Comparison of ENCODE assay signal across 1 cellular context in the genomic region with DNA sequence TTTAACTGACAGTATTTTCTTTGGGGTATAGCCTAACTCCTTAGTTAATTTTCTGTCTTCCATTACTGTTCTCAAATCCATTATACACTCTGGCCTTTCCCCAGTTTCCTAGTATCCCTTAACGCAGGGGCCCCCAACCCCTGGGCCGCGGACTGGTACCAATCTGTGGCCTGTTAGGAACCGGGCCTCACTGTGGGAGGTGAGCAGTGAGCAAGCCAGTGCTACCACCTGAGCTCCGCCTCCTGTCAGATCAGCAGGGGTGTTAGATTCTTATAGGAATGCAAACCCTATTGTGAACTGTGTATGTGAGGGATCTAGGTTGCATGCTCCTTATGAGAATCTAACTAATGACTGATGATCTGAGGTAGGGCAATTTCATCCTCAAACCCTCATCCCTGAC.
TF ChIP-seq lines count a peak whose summit lies in the region.

No MANE protein-coding gene starts in this region.

TF ChIP-seq in H1, 55 proteins besides CTCF, POLR2A, EP300 and RAD21 (continued from another document):
- TF ChIP-seq, protein P1, sequence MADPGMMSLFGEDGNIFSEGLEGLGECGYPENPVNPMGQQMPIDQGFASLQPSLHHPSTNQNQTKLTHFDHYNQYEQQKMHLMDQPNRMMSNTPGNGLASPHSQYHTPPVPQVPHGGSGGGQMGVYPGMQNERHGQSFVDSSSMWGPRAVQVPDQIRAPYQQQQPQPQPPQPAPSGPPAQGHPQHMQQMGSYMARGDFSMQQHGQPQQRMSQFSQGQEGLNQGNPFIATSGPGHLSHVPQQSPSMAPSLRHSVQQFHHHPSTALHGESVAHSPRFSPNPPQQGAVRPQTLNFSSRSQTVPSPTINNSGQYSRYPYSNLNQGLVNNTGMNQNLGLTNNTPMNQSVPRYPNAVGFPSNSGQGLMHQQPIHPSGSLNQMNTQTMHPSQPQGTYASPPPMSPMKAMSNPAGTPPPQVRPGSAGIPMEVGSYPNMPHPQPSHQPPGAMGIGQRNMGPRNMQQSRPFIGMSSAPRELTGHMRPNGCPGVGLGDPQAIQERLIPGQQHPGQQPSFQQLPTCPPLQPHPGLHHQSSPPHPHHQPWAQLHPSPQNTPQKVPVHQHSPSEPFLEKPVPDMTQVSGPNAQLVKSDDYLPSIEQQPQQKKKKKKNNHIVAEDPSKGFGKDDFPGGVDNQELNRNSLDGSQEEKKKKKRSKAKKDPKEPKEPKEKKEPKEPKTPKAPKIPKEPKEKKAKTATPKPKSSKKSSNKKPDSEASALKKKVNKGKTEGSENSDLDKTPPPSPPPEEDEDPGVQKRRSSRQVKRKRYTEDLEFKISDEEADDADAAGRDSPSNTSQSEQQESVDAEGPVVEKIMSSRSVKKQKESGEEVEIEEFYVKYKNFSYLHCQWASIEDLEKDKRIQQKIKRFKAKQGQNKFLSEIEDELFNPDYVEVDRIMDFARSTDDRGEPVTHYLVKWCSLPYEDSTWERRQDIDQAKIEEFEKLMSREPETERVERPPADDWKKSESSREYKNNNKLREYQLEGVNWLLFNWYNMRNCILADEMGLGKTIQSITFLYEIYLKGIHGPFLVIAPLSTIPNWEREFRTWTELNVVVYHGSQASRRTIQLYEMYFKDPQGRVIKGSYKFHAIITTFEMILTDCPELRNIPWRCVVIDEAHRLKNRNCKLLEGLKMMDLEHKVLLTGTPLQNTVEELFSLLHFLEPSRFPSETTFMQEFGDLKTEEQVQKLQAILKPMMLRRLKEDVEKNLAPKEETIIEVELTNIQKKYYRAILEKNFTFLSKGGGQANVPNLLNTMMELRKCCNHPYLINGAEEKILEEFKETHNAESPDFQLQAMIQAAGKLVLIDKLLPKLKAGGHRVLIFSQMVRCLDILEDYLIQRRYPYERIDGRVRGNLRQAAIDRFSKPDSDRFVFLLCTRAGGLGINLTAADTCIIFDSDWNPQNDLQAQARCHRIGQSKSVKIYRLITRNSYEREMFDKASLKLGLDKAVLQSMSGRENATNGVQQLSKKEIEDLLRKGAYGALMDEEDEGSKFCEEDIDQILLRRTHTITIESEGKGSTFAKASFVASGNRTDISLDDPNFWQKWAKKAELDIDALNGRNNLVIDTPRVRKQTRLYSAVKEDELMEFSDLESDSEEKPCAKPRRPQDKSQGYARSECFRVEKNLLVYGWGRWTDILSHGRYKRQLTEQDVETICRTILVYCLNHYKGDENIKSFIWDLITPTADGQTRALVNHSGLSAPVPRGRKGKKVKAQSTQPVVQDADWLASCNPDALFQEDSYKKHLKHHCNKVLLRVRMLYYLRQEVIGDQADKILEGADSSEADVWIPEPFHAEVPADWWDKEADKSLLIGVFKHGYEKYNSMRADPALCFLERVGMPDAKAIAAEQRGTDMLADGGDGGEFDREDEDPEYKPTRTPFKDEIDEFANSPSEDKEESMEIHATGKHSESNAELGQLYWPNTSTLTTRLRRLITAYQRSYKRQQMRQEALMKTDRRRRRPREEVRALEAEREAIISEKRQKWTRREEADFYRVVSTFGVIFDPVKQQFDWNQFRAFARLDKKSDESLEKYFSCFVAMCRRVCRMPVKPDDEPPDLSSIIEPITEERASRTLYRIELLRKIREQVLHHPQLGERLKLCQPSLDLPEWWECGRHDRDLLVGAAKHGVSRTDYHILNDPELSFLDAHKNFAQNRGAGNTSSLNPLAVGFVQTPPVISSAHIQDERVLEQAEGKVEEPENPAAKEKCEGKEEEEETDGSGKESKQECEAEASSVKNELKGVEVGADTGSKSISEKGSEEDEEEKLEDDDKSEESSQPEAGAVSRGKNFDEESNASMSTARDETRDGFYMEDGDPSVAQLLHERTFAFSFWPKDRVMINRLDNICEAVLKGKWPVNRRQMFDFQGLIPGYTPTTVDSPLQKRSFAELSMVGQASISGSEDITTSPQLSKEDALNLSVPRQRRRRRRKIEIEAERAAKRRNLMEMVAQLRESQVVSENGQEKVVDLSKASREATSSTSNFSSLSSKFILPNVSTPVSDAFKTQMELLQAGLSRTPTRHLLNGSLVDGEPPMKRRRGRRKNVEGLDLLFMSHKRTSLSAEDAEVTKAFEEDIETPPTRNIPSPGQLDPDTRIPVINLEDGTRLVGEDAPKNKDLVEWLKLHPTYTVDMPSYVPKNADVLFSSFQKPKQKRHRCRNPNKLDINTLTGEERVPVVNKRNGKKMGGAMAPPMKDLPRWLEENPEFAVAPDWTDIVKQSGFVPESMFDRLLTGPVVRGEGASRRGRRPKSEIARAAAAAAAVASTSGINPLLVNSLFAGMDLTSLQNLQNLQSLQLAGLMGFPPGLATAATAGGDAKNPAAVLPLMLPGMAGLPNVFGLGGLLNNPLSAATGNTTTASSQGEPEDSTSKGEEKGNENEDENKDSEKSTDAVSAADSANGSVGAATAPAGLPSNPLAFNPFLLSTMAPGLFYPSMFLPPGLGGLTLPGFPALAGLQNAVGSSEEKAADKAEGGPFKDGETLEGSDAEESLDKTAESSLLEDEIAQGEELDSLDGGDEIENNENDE (IDR thresholded peaks at IDR 0.05; ENCODE audit: insufficient replicate concordance, low read length) = no peak
- no peak for TF ChIP-seq ZNF274 (IDR thresholded peaks at IDR 0.05; ENCODE audit: borderline replicate concordance, extremely low read depth, low read length)
- TF ChIP-seq, protein P2, sequence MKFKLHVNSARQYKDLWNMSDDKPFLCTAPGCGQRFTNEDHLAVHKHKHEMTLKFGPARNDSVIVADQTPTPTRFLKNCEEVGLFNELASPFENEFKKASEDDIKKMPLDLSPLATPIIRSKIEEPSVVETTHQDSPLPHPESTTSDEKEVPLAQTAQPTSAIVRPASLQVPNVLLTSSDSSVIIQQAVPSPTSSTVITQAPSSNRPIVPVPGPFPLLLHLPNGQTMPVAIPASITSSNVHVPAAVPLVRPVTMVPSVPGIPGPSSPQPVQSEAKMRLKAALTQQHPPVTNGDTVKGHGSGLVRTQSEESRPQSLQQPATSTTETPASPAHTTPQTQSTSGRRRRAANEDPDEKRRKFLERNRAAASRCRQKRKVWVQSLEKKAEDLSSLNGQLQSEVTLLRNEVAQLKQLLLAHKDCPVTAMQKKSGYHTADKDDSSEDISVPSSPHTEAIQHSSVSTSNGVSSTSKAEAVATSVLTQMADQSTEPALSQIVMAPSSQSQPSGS (IDR thresholded peaks at IDR 0.05; ENCODE audit: low read length) = no peak
- TF ChIP-seq, protein P3, sequence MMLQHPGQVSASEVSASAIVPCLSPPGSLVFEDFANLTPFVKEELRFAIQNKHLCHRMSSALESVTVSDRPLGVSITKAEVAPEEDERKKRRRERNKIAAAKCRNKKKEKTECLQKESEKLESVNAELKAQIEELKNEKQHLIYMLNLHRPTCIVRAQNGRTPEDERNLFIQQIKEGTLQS (IDR thresholded peaks at IDR 0.05; ENCODE audit: insufficient read depth, low read depth, low read length) = no peak
- TF ChIP-seq RBBP5 (IDR thresholded peaks at IDR 0.05; ENCODE audit: borderline replicate concordance, low read depth, low read length) = no peak
- no peak for TF ChIP-seq GABPA (IDR thresholded peaks at IDR 0.05; ENCODE audit: borderline replicate concordance, insufficient read depth, low read length)
- TF ChIP-seq TBP (IDR thresholded peaks at IDR 0.05; ENCODE audit: low read depth, low read length) = no peak
- TF ChIP-seq CBX5 (IDR thresholded peaks at IDR 0.05; ENCODE audit: low read depth, low read length) = no peak
- TF ChIP-seq SIN3A (conservative IDR thresholded peaks at IDR 0.05 in 1 of 2, IDR thresholded peaks at IDR 0.05 in 1 of 2; ENCODE audit: low read depth in 1 of 2, low read length in 2 of 2) = no peak
- no peak for TF ChIP-seq BCL11A (IDR thresholded peaks at IDR 0.05; ENCODE audit: low read depth in 2 of 2, low read length in 2 of 2)
- no peak for TF ChIP-seq CREB1 (IDR thresholded peaks at IDR 0.05)
- TF ChIP-seq SRF (IDR thresholded peaks at IDR 0.05; ENCODE audit: low read depth, low read length) = no peak
- no peak for TF ChIP-seq PHF8 (conservative IDR thresholded peaks at IDR 0.05; ENCODE audit: low read depth, low read length)
TF ChIP-seq in H1: peak in this region for 0.
